ENCODE assay signal across 34 cellular contexts in genomic region chr6:23874985-23875384, GRCh38.
"Had no signal": no experiment of that assay in that cellular context is flagged by ENCODE, and none has a peak within 500 bp of the region (broad histone marks: within the 10 kb centered on the region; RNA-seq: fewer than 3 reads in every experiment).

No MANE protein-coding gene starts in this region.

- H3K36me3 ChIP-seq: ascending aorta, cardiac muscle cell, Peyer's patch had no signal

- H3K4me1 Mint-ChIP-seq: activated B cell treated with CpG ODN at 0.5 μM for 24 hours; activated naive CD8-positive, alpha-beta T cell treated with anti-CD3 and anti-CD28 coated beads, Interleukin-2, amount 10 ng/mL, durations not matched to agents 7 days and 5 days had no signal

- ATAC-seq: activated T-cell treated with anti-CD3 and anti-CD28 coated beads, Interleukin-2, amount 50 U/mL, for 4 hours; K562; PC-3; Right ventricle myocardium inferior had no signal

- H3K9me3 Mint-ChIP-seq: activated B cell treated with CpG ODN at 0.5 μM for 24 hours; activated CD4-positive, alpha-beta memory T cell treated with anti-CD3 and anti-CD28 coated beads for 36 hours; activated naive CD8-positive, alpha-beta T cell treated with anti-CD3 and anti-CD28 coated beads, Interleukin-2, amount 10 ng/mL, durations not matched to agents 7 days and 5 days; activated T-cell treated with anti-CD3 and anti-CD28 coated beads, Interleukin-2, amount 50 U/mL, for 4 hours had no signal

- H3K27me3 Mint-ChIP-seq: activated B cell treated with CpG ODN at 0.5 μM for 24 hours; activated CD4-positive, alpha-beta memory T cell treated with anti-CD3 and anti-CD28 coated beads for 36 hours; activated naive CD8-positive, alpha-beta T cell treated with anti-CD3 and anti-CD28 coated beads, Interleukin-2, amount 10 ng/mL, durations not matched to agents 7 days and 5 days had no signal

- H3K4me1 ChIP-seq: ascending aorta, Peyer's patch had no signal

- H3K27me3 ChIP-seq: ascending aorta, cardiac muscle cell, Peyer's patch had no signal

- H3K4me3 ChIP-seq: ascending aorta, cardiac muscle cell, K562, Peyer's patch had no signal

- H3K9me3 ChIP-seq: ascending aorta, Peyer's patch had no signal

- H3K27ac ChIP-seq: ascending aorta, cardiac muscle cell, Peyer's patch, RWPE1, VCaP had no signal

- H3K36me3 Mint-ChIP-seq: activated CD4-positive, alpha-beta memory T cell treated with anti-CD3 and anti-CD28 coated beads for 36 hours; activated naive CD8-positive, alpha-beta T cell treated with anti-CD3 and anti-CD28 coated beads, Interleukin-2, amount 10 ng/mL, durations not matched to agents 7 days and 5 days had no signal

- DNase-seq: activated B cell treated with CpG ODN at 0.5 μM for 24 hours; activated CD4-positive, alpha-beta memory T cell treated with anti-CD3 and anti-CD28 coated beads for 36 hours; activated CD4-positive, alpha-beta T cell treated with anti-CD3 and anti-CD28 coated beads for 4 hours; activated CD4-positive, alpha-beta T cell treated with anti-CD3 and anti-CD28 coated beads, Interleukin-2, amount 50 U/mL, for 1 hour; activated CD4-positive, CD25-positive, alpha-beta regulatory T cell treated with anti-CD3 and anti-CD28 coated beads, Interleukin-2, amount 50 U/mL, for 72 hours; activated CD8-positive, alpha-beta memory T cell treated with anti-CD3 and anti-CD28 coated beads, Interleukin-2, amount 50 U/mL, for 4 hours; activated effector memory CD4-positive, alpha-beta T cell treated with Interleukin-2 at 50 U/mL for 16 hours; activated naive CD4-positive, alpha-beta T cell treated with anti-CD3 and anti-CD28 coated beads, Interleukin-2, amount 50 U/mL, for 16 hours; activated naive CD8-positive, alpha-beta T cell treated with anti-CD3 and anti-CD28 coated beads, Interleukin-2, amount 10 ng/mL, durations not matched to agents 7 days and 5 days; activated T-cell treated with anti-CD3 and anti-CD28 coated beads for 4 hours; activated T-cell treated with anti-CD3 and anti-CD28 coated beads, Interleukin-2, amount 50 U/mL, for 4 hours; amygdala; NCI-H1092 treated with DMSO at 0.1 percent for 48 hours; NCI-H1417; NCI-H146; NCI-H187; NCI-H2029 treated with DMSO at 0.1 percent for 48 hours; NCI-H510A; NCI-H526; NCI-H748 treated with DMSO at 0.1 percent for 48 hours; NK-92 treated with Interleukin-12 subunit alpha and Interleukin-12 subunit beta, amount 100 ng/mL, for 24 hours; PC-3; Peyer's patch; SIG-M5; SW 1271; T-helper 1 cell; T-helper 2 cell; T-helper 9 cell had no signal

- H3K27ac Mint-ChIP-seq: activated B cell treated with CpG ODN at 0.5 μM for 24 hours; activated CD4-positive, alpha-beta memory T cell treated with anti-CD3 and anti-CD28 coated beads for 36 hours; activated naive CD8-positive, alpha-beta T cell treated with anti-CD3 and anti-CD28 coated beads, Interleukin-2, amount 10 ng/mL, durations not matched to agents 7 days and 5 days had no signal

- H3K4me3 Mint-ChIP-seq: activated B cell treated with CpG ODN at 0.5 μM for 24 hours; activated CD4-positive, alpha-beta memory T cell treated with anti-CD3 and anti-CD28 coated beads for 36 hours; activated naive CD8-positive, alpha-beta T cell treated with anti-CD3 and anti-CD28 coated beads, Interleukin-2, amount 10 ng/mL, durations not matched to agents 7 days and 5 days; activated T-cell treated with anti-CD3 and anti-CD28 coated beads, Interleukin-2, amount 50 U/mL, for 4 hours had no signal
